Comparison of ENCODE assay signal across 1 cellular context in genomic region chr9:112322701-112323377, GRCh38.
A peak's percentile ranks its signal among the peaks of the same experiment; 100 is the strongest.
TF ChIP-seq lines count a peak whose summit lies in the region.

No MANE protein-coding gene starts in this region.

TF ChIP-seq in K562, 482 proteins besides CTCF, POLR2A, EP300 and RAD21:
- no peak for TF ChIP-seq VEZF1 (CRISPR knock-in tag; IDR thresholded peaks at IDR 0.05)
- TF ChIP-seq CBFA2T3 (IDR thresholded peaks at IDR 0.05), result peak; percentile 35; the same call in 1 of the 2 replicates
